In genomic region chr6:36717231-36717825, GRCh38 we compare ENCODE assay signal across 17 cellular contexts. TPM values are rescaled to one million over a fixed set of nuclear protein-coding genes. Genes with fewer than 3 reads are reported as not detected.
DNase-seq lines count a peak whose midpoint lies in the region; ATAC-seq, FAIRE-seq and TF ChIP-seq lines count a peak whose summit lies in the region.
"Had no signal": no experiment of that assay in that cellular context is flagged by ENCODE, and none has a peak within 500 bp of the region (broad histone marks: within the 10 kb centered on the region; RNA-seq: fewer than 3 reads in every experiment).

No MANE protein-coding gene starts in this region.

- in situ Hi-C loops in brain microvascular endothelial cell (cut with HindIII; ENCODE audit: low pct_ligation_motif_present, low sequenced_read_pairs): no loop called here

- no peaks in the 10 kb centered on the region for H3K4me1 Mint-ChIP-seq in activated naive CD4-positive, alpha-beta T cell treated with anti-CD3 and anti-CD28 coated beads, Interleukin-2, amount 10 ng/mL, durations not matched to agents 7 days and 5 days
- peaks cover 4% of the 10 kb centered on the region for H3K4me1 Mint-ChIP-seq in activated T-helper 17 cell treated with anti-CD3 and anti-CD28 coated beads, Interleukin-2, amount 50 U/mL, for 72 hours
- H3K4me1 Mint-ChIP-seq in neural progenitor cell: peaks cover 6% of the 10 kb centered on the region

- TF ChIP-seq CTCF in neural progenitor cell (IDR thresholded peaks at IDR 0.05) (no peak), upper lobe of right lung (IDR thresholded peaks at IDR 0.05) (no peak), brain microvascular endothelial cell (IDR thresholded peaks at IDR 0.05; ENCODE audit: low read depth, low read length, missing control alignments) (no peak), D721Med (IDR thresholded peaks at IDR 0.05; ENCODE audit: insufficient read depth, missing control alignments) (no peak)

- no peak for FAIRE-seq in D721Med (lab: Jason Lieb, UNC)

- H3K9ac ChIP-seq in neural progenitor cell: no peak overlapping the region

- H3K36me3 ChIP-seq in neural progenitor cell (no peaks in the 10 kb centered on the region), upper lobe of right lung (no peaks in the 10 kb centered on the region), brain microvascular endothelial cell (replicated peaks) (no peaks in the 10 kb centered on the region)

- H3K27me3 ChIP-seq in neural progenitor cell (no peaks in the 10 kb centered on the region), upper lobe of right lung (no peaks in the 10 kb centered on the region), brain microvascular endothelial cell (replicated peaks) (no peaks in the 10 kb centered on the region)

- DNase-seq in activated naive CD4-positive, alpha-beta T cell treated with anti-CD3 and anti-CD28 coated beads, Interleukin-2, amount 10 ng/mL, durations not matched to agents 7 days and 5 days: peak; percentile 8
- DNase-seq in activated naive CD4-positive, alpha-beta T cell treated with Interleukin-2 at 50 U/mL for 16 hours: no peak
- no peak for DNase-seq in neural progenitor cell (ENCODE audit: low spot score)
- peak; percentile 48 for DNase-seq in upper lobe of right lung
- no peak for DNase-seq in GF-D8 (lab: John Stamatoyannopoulos, UW)
- no peak for DNase-seq in brain microvascular endothelial cell
- no peak for DNase-seq in D721Med (ENCODE audit: insufficient read length, low spot score)
- DNase-seq: AML-193; CD4-positive, alpha-beta T cell; KG1; NCI-H1048; NCI-H446; Right ventricle myocardium superior had no signal

- no peak overlapping the region for H3K27ac Mint-ChIP-seq in activated naive CD4-positive, alpha-beta T cell treated with anti-CD3 and anti-CD28 coated beads, Interleukin-2, amount 10 ng/mL, durations not matched to agents 7 days and 5 days
- H3K27ac Mint-ChIP-seq in activated T-helper 17 cell treated with anti-CD3 and anti-CD28 coated beads, Interleukin-2, amount 50 U/mL, for 72 hours: peak overlapping the region; percentile 30
- H3K27ac Mint-ChIP-seq in neural progenitor cell: peak overlapping the region; percentile 21
- H3K27ac Mint-ChIP-seq: CD4-positive, alpha-beta T cell had no signal

- H3K9me3 ChIP-seq in neural progenitor cell (ENCODE audit: low read depth) (no peaks in the 10 kb centered on the region), upper lobe of right lung (no peaks in the 10 kb centered on the region)

- no peaks in the 10 kb centered on the region for H4K20me1 ChIP-seq in neural progenitor cell (ENCODE audit: low read depth)

- CTCF ChIA-PET in activated naive CD4-positive, alpha-beta T cell treated with anti-CD3 and anti-CD28 coated beads, Interleukin-2, amount 10 ng/mL, durations not matched to agents 7 days and 5 days (lab: Charles Lee): no interaction called here

- H2AFZ ChIP-seq in neural progenitor cell (replicated peaks): no peak overlapping the region

- H3K9me3 Mint-ChIP-seq in activated naive CD4-positive, alpha-beta T cell treated with anti-CD3 and anti-CD28 coated beads, Interleukin-2, amount 10 ng/mL, durations not matched to agents 7 days and 5 days: no peaks in the 10 kb centered on the region
- no peaks in the 10 kb centered on the region for H3K9me3 Mint-ChIP-seq in activated T-helper 17 cell treated with anti-CD3 and anti-CD28 coated beads, Interleukin-2, amount 50 U/mL, for 72 hours
- no peaks in the 10 kb centered on the region for H3K9me3 Mint-ChIP-seq in neural progenitor cell
- H3K9me3 Mint-ChIP-seq: CD4-positive, alpha-beta T cell had no signal

- ATAC-seq in activated T-helper 17 cell treated with anti-CD3 and anti-CD28 coated beads, Interleukin-2, amount 50 U/mL, for 72 hours (replicated peaks): no peak
- no peak for ATAC-seq in upper lobe of right lung
- ATAC-seq: Panc1 had no signal

- no peaks in the 10 kb centered on the region for H3K36me3 Mint-ChIP-seq in activated naive CD4-positive, alpha-beta T cell treated with anti-CD3 and anti-CD28 coated beads, Interleukin-2, amount 10 ng/mL, durations not matched to agents 7 days and 5 days
- no peaks in the 10 kb centered on the region for H3K36me3 Mint-ChIP-seq in activated T-helper 17 cell treated with anti-CD3 and anti-CD28 coated beads, Interleukin-2, amount 50 U/mL, for 72 hours (ENCODE audit: low read depth)
- H3K36me3 Mint-ChIP-seq in neural progenitor cell: no peaks in the 10 kb centered on the region

- no peaks in the 10 kb centered on the region for H3F3A ChIP-seq in neural progenitor cell (ENCODE audit: low read depth)

- intact Hi-C loops in upper lobe of right lung (cut with DNase I): no loop called here

- H3K4me3 Mint-ChIP-seq in activated naive CD4-positive, alpha-beta T cell treated with anti-CD3 and anti-CD28 coated beads, Interleukin-2, amount 10 ng/mL, durations not matched to agents 7 days and 5 days: no peak overlapping the region
- no peak overlapping the region for H3K4me3 Mint-ChIP-seq in activated T-helper 17 cell treated with anti-CD3 and anti-CD28 coated beads, Interleukin-2, amount 50 U/mL, for 72 hours
- H3K4me3 Mint-ChIP-seq in neural progenitor cell: no peak overlapping the region
- H3K4me3 Mint-ChIP-seq: CD4-positive, alpha-beta T cell had no signal

- no peaks in the 10 kb centered on the region for H3K79me2 ChIP-seq in neural progenitor cell (ENCODE audit: low read depth)

- H3K4me1 ChIP-seq in neural progenitor cell (no peaks in the 10 kb centered on the region), upper lobe of right lung (no peaks in the 10 kb centered on the region)

- H3K4me3 ChIP-seq in neural progenitor cell: no peak overlapping the region
- H3K4me3 ChIP-seq in upper lobe of right lung: no peak overlapping the region
- no peak overlapping the region for H3K4me3 ChIP-seq in brain microvascular endothelial cell (ENCODE audit: low read depth, low read length)

- no peak overlapping the region for H3K4me2 ChIP-seq in neural progenitor cell

- peaks cover 50% of the 10 kb centered on the region for H3K27me3 Mint-ChIP-seq in activated naive CD4-positive, alpha-beta T cell treated with anti-CD3 and anti-CD28 coated beads, Interleukin-2, amount 10 ng/mL, durations not matched to agents 7 days and 5 days
- H3K27me3 Mint-ChIP-seq in activated T-helper 17 cell treated with anti-CD3 and anti-CD28 coated beads, Interleukin-2, amount 50 U/mL, for 72 hours: no peaks in the 10 kb centered on the region
- H3K27me3 Mint-ChIP-seq in neural progenitor cell (ENCODE audit: insufficient read depth, low read depth): peaks cover 6% of the 10 kb centered on the region
- H3K27me3 Mint-ChIP-seq: CD4-positive, alpha-beta T cell had no signal

- H3K27ac ChIP-seq in neural progenitor cell: no peak overlapping the region
- H3K27ac ChIP-seq in upper lobe of right lung: no peak overlapping the region
- no peak overlapping the region for H3K27ac ChIP-seq in brain microvascular endothelial cell

RNA-seq across cellular contexts. Expression of gene RAB44, which starts 19.7 kb away (rescaled TPM):
- total RNA-seq in activated T-helper 17 cell treated with anti-CD3 and anti-CD28 coated beads, Interleukin-2, amount 50 U/mL, for 72 hours: under 1 TPM; 0.11 to 0.32 TPM
- total RNA-seq in neural progenitor cell (ENCODE audit: low replicate concordance) (0.03 TPM in 1 of 2 replicates, not detected in the other), upper lobe of right lung (0.96 TPM)
- total RNA-seq: H4, M059J, Right ventricle myocardium superior had no signal

RNA-seq across cellular contexts. Expression of gene CDKN1A, which starts 38.8 kb away (rescaled TPM):
- total RNA-seq in activated T-helper 17 cell treated with anti-CD3 and anti-CD28 coated beads, Interleukin-2, amount 50 U/mL, for 72 hours: 100 to 1,000 TPM; 149 to 164 TPM
- 7.0 and 14.1 TPM in 2 replicates for total RNA-seq in neural progenitor cell (ENCODE audit: low replicate concordance)
- 151 TPM for total RNA-seq in upper lobe of right lung

Comparison
In these comparisons a context has a peak if more than half of its experiments do, and no peak if none do; other contexts are left out.
1. DNase-seq: peak in activated naive CD4-positive, alpha-beta T cell treated with anti-CD3 and anti-CD28 coated beads, Interleukin-2, amount 10 ng/mL, durations not matched to agents 7 days and 5 days (single experiment) and upper lobe of right lung (single experiment); none in activated naive CD4-positive, alpha-beta T cell treated with Interleukin-2 at 50 U/mL for 16 hours (single experiment), neural progenitor cell (single experiment), GF-D8 (single experiment), brain microvascular endothelial cell (single experiment) and D721Med (single experiment).